ENCODE assay signal across 22 cellular contexts in the genomic region with DNA sequence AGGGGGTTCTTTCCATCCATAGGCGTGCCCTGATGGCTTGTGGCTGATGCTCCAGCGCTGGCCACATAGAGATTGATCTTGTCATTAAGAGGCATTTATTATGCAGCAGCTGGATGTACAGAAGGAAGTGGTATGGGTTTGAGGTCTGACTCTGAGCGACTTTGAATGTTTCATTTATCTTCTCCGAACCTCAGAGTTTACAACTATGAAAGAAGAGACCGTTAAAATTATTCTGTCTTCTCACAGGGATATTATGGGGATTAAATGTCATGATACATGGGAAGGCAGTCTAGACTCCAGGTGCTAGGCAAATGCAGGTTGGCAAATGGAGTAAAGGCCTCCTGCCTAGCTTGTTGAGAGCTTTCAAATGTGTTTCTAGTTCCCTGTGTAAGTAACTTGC. TPM values are rescaled to one million over a fixed set of nuclear protein-coding genes. Genes with fewer than 3 reads are reported as not detected.
DNase-seq lines count a peak whose midpoint lies in the region; ATAC-seq and TF ChIP-seq lines count a peak whose summit lies in the region.
"Had no signal": no experiment of that assay in that cellular context is flagged by ENCODE, and none has a peak within 500 bp of the region (broad histone marks: within the 10 kb centered on the region; RNA-seq: fewer than 3 reads in every experiment).

No MANE protein-coding gene starts in this region.

- H3K36me3 Mint-ChIP-seq in activated naive CD8-positive, alpha-beta T cell treated with anti-CD3 and anti-CD28 coated beads, Interleukin-2, amount 10 ng/mL, durations not matched to agents 7 days and 5 days = no peaks in the 10 kb centered on the region
- no peaks in the 10 kb centered on the region for H3K36me3 Mint-ChIP-seq in activated naive CD8-positive, alpha-beta T cell treated with anti-CD3 and anti-CD28 coated beads, Interleukin-2, amount 50 U/mL, for 24 hours (ENCODE audit: low read depth)
- H3K36me3 Mint-ChIP-seq in activated CD8-positive, alpha-beta T cell treated with anti-CD3 and anti-CD28 coated beads for 36 hours (ENCODE audit: low read depth) = no peaks in the 10 kb centered on the region
- H3K36me3 Mint-ChIP-seq: stimulated activated memory B cell treated with anti-CD40 and anti-IgM and Interleukin-4, amounts not matched to agents 10 μg/mL and 1 μg/mL and 100 μg/mL, for 72 hours; type B pancreatic cell had no signal

- POLR2A ChIA-PET in activated naive CD8-positive, alpha-beta T cell treated with anti-CD3 and anti-CD28 coated beads, Interleukin-2, amount 10 ng/mL, durations not matched to agents 7 days and 5 days (lab: Charles Lee) = no interaction called here
- POLR2A ChIA-PET in activated CD8-positive, alpha-beta T cell treated with anti-CD3 and anti-CD28 coated beads for 36 hours (lab: Charles Lee) = no interaction called here

- peaks cover 43% of the 10 kb centered on the region for H3K27me3 Mint-ChIP-seq in activated naive CD8-positive, alpha-beta T cell treated with anti-CD3 and anti-CD28 coated beads, Interleukin-2, amount 10 ng/mL, durations not matched to agents 7 days and 5 days
- H3K27me3 Mint-ChIP-seq in activated naive CD8-positive, alpha-beta T cell treated with anti-CD3 and anti-CD28 coated beads, Interleukin-2, amount 50 U/mL, for 24 hours = peaks cover 12% of the 10 kb centered on the region
- H3K27me3 Mint-ChIP-seq in activated CD8-positive, alpha-beta T cell treated with anti-CD3 and anti-CD28 coated beads for 36 hours = peaks cover 32% of the 10 kb centered on the region

- H3K9me3 ChIP-seq in thymus (ENCODE audit: control insufficient read depth) = no peaks in the 10 kb centered on the region
- no peaks in the 10 kb centered on the region for H3K9me3 ChIP-seq in MG63
- H3K9me3 ChIP-seq: BLaER1 treated with 17β-estradiol and CSF1 and Interleukin-3, amounts not matched to agents 10 nM and 100 nM; breast epithelium had no signal

- CTCF ChIA-PET in activated CD8-positive, alpha-beta T cell treated with anti-CD3 and anti-CD28 coated beads for 36 hours (lab: Charles Lee) = interaction anchor here (1.2 to 1.3 kb wide), 2 partner anchors 13 to 202 kb away, joined by 3 read pairs; no protein-coding TSS in a partner anchor

- H3K9me3 Mint-ChIP-seq in activated naive CD8-positive, alpha-beta T cell treated with anti-CD3 and anti-CD28 coated beads, Interleukin-2, amount 10 ng/mL, durations not matched to agents 7 days and 5 days = no peaks in the 10 kb centered on the region
- no peaks in the 10 kb centered on the region for H3K9me3 Mint-ChIP-seq in activated naive CD8-positive, alpha-beta T cell treated with anti-CD3 and anti-CD28 coated beads, Interleukin-2, amount 50 U/mL, for 24 hours
- H3K9me3 Mint-ChIP-seq in activated CD8-positive, alpha-beta T cell treated with anti-CD3 and anti-CD28 coated beads for 36 hours = no peaks in the 10 kb centered on the region
- H3K9me3 Mint-ChIP-seq: stimulated activated memory B cell treated with anti-CD40 and anti-IgM and Interleukin-4, amounts not matched to agents 10 μg/mL and 1 μg/mL and 100 μg/mL, for 72 hours; type B pancreatic cell had no signal

- no peak for DNase-seq in activated naive CD8-positive, alpha-beta T cell treated with anti-CD3 and anti-CD28 coated beads, Interleukin-2, amount 10 ng/mL, durations not matched to agents 7 days and 5 days
- DNase-seq in activated naive CD8-positive, alpha-beta T cell treated with anti-CD3 and anti-CD28 coated beads, Interleukin-2, amount 50 U/mL, for 24 hours = no peak
- DNase-seq in activated CD8-positive, alpha-beta T cell treated with anti-CD3 and anti-CD28 coated beads for 36 hours = peak; percentile 48
- DNase-seq in AG08395 (ENCODE audit: low spot score) (no peak), MG63 (no peak)
- DNase-seq: dorsolateral prefrontal cortex, Karpas-422, NCI-H1436, NCI-H510A treated with DMSO at 0.1 percent for 48 hours, RPMI8226, SW 1271, WERI-Rb-1 had no signal

- H3K4me3 ChIP-seq in thymus (ENCODE audit: low read length) = peak overlapping the region; percentile 12
- no peak overlapping the region for H3K4me3 ChIP-seq in MG63
- H3K4me3 ChIP-seq: BLaER1 treated with 17β-estradiol and CSF1 and Interleukin-3, amounts not matched to agents 10 nM and 100 nM; breast epithelium; dorsolateral prefrontal cortex; lung had no signal

- H3K36me3 ChIP-seq in thymus (ENCODE audit: control insufficient read depth, insufficient read depth) (no peaks in the 10 kb centered on the region), MG63 (no peaks in the 10 kb centered on the region)
- H3K36me3 ChIP-seq: BLaER1 treated with 17β-estradiol and CSF1 and Interleukin-3, amounts not matched to agents 10 nM and 100 nM; breast epithelium; WERI-Rb-1 had no signal

- intact Hi-C loops in activated CD8-positive, alpha-beta T cell treated with anti-CD3 and anti-CD28 coated beads for 36 hours (cut with micrococcal nuclease) = no loop called here

- no peaks in the 10 kb centered on the region for H3K27me3 ChIP-seq in thymus (ENCODE audit: control insufficient read depth, insufficient read depth)
- no peaks in the 10 kb centered on the region for H3K27me3 ChIP-seq in MG63
- H3K27me3 ChIP-seq: BLaER1 treated with 17β-estradiol and CSF1 and Interleukin-3, amounts not matched to agents 10 nM and 100 nM; breast epithelium; dorsolateral prefrontal cortex had no signal

- peaks cover 16% of the 10 kb centered on the region for H3K4me1 Mint-ChIP-seq in activated naive CD8-positive, alpha-beta T cell treated with anti-CD3 and anti-CD28 coated beads, Interleukin-2, amount 10 ng/mL, durations not matched to agents 7 days and 5 days
- peaks cover 11% of the 10 kb centered on the region for H3K4me1 Mint-ChIP-seq in activated naive CD8-positive, alpha-beta T cell treated with anti-CD3 and anti-CD28 coated beads, Interleukin-2, amount 50 U/mL, for 24 hours
- H3K4me1 Mint-ChIP-seq in activated CD8-positive, alpha-beta T cell treated with anti-CD3 and anti-CD28 coated beads for 36 hours (ENCODE audit: low read depth) = peaks cover 11% of the 10 kb centered on the region

- peak; percentile 98 for ATAC-seq in activated naive CD8-positive, alpha-beta T cell treated with anti-CD3 and anti-CD28 coated beads, Interleukin-2, amount 10 ng/mL, durations not matched to agents 7 days and 5 days (ENCODE audit: low read depth)
- ATAC-seq in activated naive CD8-positive, alpha-beta T cell treated with anti-CD3 and anti-CD28 coated beads, Interleukin-2, amount 50 U/mL, for 24 hours = no peak
- peak; percentile 55 for ATAC-seq in HG02938 (IDR thresholded peaks at IDR 0.05; ENCODE audit: unreplicated experiment)
- peak; percentile 88 for ATAC-seq in activated CD8-positive, alpha-beta T cell treated with anti-CD3 and anti-CD28 coated beads for 36 hours
- ATAC-seq: esophagus mucosa; stimulated activated memory B cell treated with anti-CD40 and anti-IgM and Interleukin-4, amounts not matched to agents 10 μg/mL and 1 μg/mL and 100 μg/mL, for 72 hours had no signal

- 4% methylated on average over 5 of the region's 5 CpGs for WGBS in thymus

- peaks cover 8% of the 10 kb centered on the region for H3K4me1 ChIP-seq in thymus (ENCODE audit: control insufficient read depth, insufficient read depth, low read length)
- H3K4me1 ChIP-seq: breast epithelium had no signal

- peak overlapping the region; percentile 57 for H3K27ac Mint-ChIP-seq in activated naive CD8-positive, alpha-beta T cell treated with anti-CD3 and anti-CD28 coated beads, Interleukin-2, amount 10 ng/mL, durations not matched to agents 7 days and 5 days
- H3K27ac Mint-ChIP-seq in activated naive CD8-positive, alpha-beta T cell treated with anti-CD3 and anti-CD28 coated beads, Interleukin-2, amount 50 U/mL, for 24 hours = no peak overlapping the region
- H3K27ac Mint-ChIP-seq in activated CD8-positive, alpha-beta T cell treated with anti-CD3 and anti-CD28 coated beads for 36 hours = no peak overlapping the region
- H3K27ac Mint-ChIP-seq: progenitor cell of endocrine pancreas; stimulated activated memory B cell treated with anti-CD40 and anti-IgM and Interleukin-4, amounts not matched to agents 10 μg/mL and 1 μg/mL and 100 μg/mL, for 72 hours; type B pancreatic cell had no signal

- TF ChIP-seq CTCF in activated CD8-positive, alpha-beta T cell treated with anti-CD3 and anti-CD28 coated beads for 36 hours (IDR thresholded peaks at IDR 0.05) = no peak

- H3K4me3 Mint-ChIP-seq in activated naive CD8-positive, alpha-beta T cell treated with anti-CD3 and anti-CD28 coated beads, Interleukin-2, amount 10 ng/mL, durations not matched to agents 7 days and 5 days = peak overlapping the region; percentile 21
- H3K4me3 Mint-ChIP-seq in activated naive CD8-positive, alpha-beta T cell treated with anti-CD3 and anti-CD28 coated beads, Interleukin-2, amount 50 U/mL, for 24 hours = no peak overlapping the region
- H3K4me3 Mint-ChIP-seq in activated CD8-positive, alpha-beta T cell treated with anti-CD3 and anti-CD28 coated beads for 36 hours = no peak overlapping the region
- H3K4me3 Mint-ChIP-seq: stimulated activated memory B cell treated with anti-CD40 and anti-IgM and Interleukin-4, amounts not matched to agents 10 μg/mL and 1 μg/mL and 100 μg/mL, for 72 hours; type B pancreatic cell had no signal

- no peak overlapping the region for H3K27ac ChIP-seq in thymus (ENCODE audit: low read depth)
- H3K27ac ChIP-seq: BLaER1 treated with 17β-estradiol and CSF1 and Interleukin-3, amounts not matched to agents 10 nM and 100 nM; breast epithelium; dorsolateral prefrontal cortex; WERI-Rb-1 had no signal

RNA-seq across cellular contexts. Expression of a gene that starts 30.3 kb away (rescaled TPM):
- total RNA-seq in activated naive CD8-positive, alpha-beta T cell treated with anti-CD3 and anti-CD28 coated beads, Interleukin-2, amount 10 ng/mL, durations not matched to agents 7 days and 5 days = not detected
- not detected for total RNA-seq in activated CD8-positive, alpha-beta T cell treated with anti-CD3 and anti-CD28 coated beads for 36 hours
- polyA plus RNA-seq in thymus = not detected
- total RNA-seq in MG63 (2014; rRNA removed; shearing (Covaris generic); ENCODE audit: low replicate concordance) = not detected in 2 replicates
- total RNA-seq: esophagus mucosa, myocyte had no signal

RNA-seq across cellular contexts. Expression of a gene that starts 45.8 kb away (rescaled TPM):
- total RNA-seq in activated naive CD8-positive, alpha-beta T cell treated with anti-CD3 and anti-CD28 coated beads, Interleukin-2, amount 10 ng/mL, durations not matched to agents 7 days and 5 days = 10 to 100 TPM; 16.6 to 17.6 TPM
- total RNA-seq in activated CD8-positive, alpha-beta T cell treated with anti-CD3 and anti-CD28 coated beads for 36 hours = 10 to 100 TPM; 55.9 to 56.7 TPM
- polyA plus RNA-seq in thymus = 15.9 TPM
- total RNA-seq in MG63 (2014; rRNA removed; shearing (Covaris generic); ENCODE audit: low replicate concordance) = 8.9 and 11.0 TPM in 2 replicates
